In the genomic region with DNA sequence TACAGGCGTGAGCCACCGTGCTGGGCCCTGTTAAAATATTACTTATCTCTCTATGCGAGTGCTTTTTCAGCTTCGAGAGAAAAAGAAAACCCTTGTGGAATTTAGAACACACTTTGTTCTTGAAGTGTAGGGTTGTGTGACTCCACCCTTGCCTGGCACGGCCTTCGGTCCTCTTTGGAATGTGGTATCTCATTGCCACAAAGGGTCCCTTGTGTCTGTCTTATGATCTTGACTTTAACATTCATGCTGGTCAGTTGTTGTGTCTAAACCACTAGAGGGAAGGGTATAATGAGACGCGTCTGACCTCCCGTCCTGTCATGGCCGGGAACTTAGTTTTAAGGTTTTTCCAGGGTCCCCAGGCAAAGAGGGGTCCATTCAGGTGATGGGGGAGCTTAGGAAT, we compare ENCODE assay signal across 22 cellular contexts.
"Had no signal": no experiment of that assay in that cellular context is flagged by ENCODE, and none has a peak within 500 bp of the region (broad histone marks: within the 10 kb centered on the region; RNA-seq: fewer than 3 reads in every experiment).

No MANE protein-coding gene starts in this region.

- DNase-seq: Kasumi-1, MV-4-11, NCI-H1048, NCI-H1105, NCI-H1417, NCI-H1436 treated with DMSO at 0.1 percent for 48 hours, NCI-H1694, NCI-H187 treated with DMSO at 0.1 percent for 48 hours, NCI-H2029 treated with DMSO at 0.1 percent for 48 hours, NCI-H2227 treated with DMSO at 0.1 percent for 48 hours, NCI-H446, NCI-H510A, NCI-H524 treated with DMSO at 0.1 percent for 48 hours, NCI-H69, NCI-H774, SHP77 had no signal

- H3K4me3 ChIP-seq: K562 had no signal

- H3K9ac ChIP-seq: KMS-11 had no signal

- H3K4me1 Mint-ChIP-seq: IgD-negative memory B cell had no signal

- H3K27ac Mint-ChIP-seq: IgD-negative memory B cell had no signal

- H3K4me3 Mint-ChIP-seq: IgD-negative memory B cell had no signal

- FAIRE-seq: K562, RCC 7860 had no signal

- H3K27ac ChIP-seq: KMS-11, RWPE1 had no signal

- H3K4me2 ChIP-seq: KMS-11 had no signal

- ATAC-seq: K562, SK-N-SH treated with all-trans-retinoic acid at 6 μM for 48 hours had no signal
